16 cellular contexts compared by ENCODE assay signal in genomic region chr11:111324277-111324720, GRCh38. TPM values are rescaled to one million over a fixed set of nuclear protein-coding genes. Genes with fewer than 3 reads are reported as not detected.
DNase-seq lines count a peak whose midpoint lies in the region; ATAC-seq and TF ChIP-seq lines count a peak whose summit lies in the region.
"Had no signal": no experiment of that assay in that cellular context is flagged by ENCODE, and none has a peak within 500 bp of the region (broad histone marks: within the 10 kb centered on the region; RNA-seq: fewer than 3 reads in every experiment).

No MANE protein-coding gene starts in this region.

- peaks cover 17% of the 10 kb centered on the region for H3K4me1 ChIP-seq in vagina

- DNase-seq in RPMI7951 (ENCODE audit: low read depth) (peak; percentile 58), nephron progenitor cell (no peak), vagina (ENCODE audit: extremely low spot score in 2 of 2) (no peak), NCI-H526 treated with DMSO at 0.1 percent for 48 hours (lab: John Stamatoyannopoulos, UW) (no peak), MV-4-11 (lab: John Stamatoyannopoulos, UW) (no peak)
- DNase-seq: activated CD4-positive, alpha-beta memory T cell treated with anti-CD3 and anti-CD28 coated beads, Interleukin-2, amount 10 ng/mL, durations not matched to agents 7 days and 5 days; activated effector memory CD4-positive, alpha-beta T cell treated with Interleukin-2 at 50 U/mL for 16 hours; Caco-2; immature natural killer cell; mucosa of descending colon; NCI-H1417 treated with DMSO at 0.1 percent for 48 hours; NCI-H69; T1000 had no signal

- peaks cover 6% of the 10 kb centered on the region for H3K4me1 Mint-ChIP-seq in nephron progenitor cell
- H3K4me1 Mint-ChIP-seq: activated CD4-positive, alpha-beta memory T cell treated with anti-CD3 and anti-CD28 coated beads, Interleukin-2, amount 10 ng/mL, durations not matched to agents 7 days and 5 days; immature natural killer cell had no signal

- H3K4me3 Mint-ChIP-seq in nephron progenitor cell: no peak overlapping the region
- H3K4me3 Mint-ChIP-seq: activated CD4-positive, alpha-beta memory T cell treated with anti-CD3 and anti-CD28 coated beads, Interleukin-2, amount 10 ng/mL, durations not matched to agents 7 days and 5 days; immature natural killer cell had no signal

- no peaks in the 10 kb centered on the region for H3K9me3 ChIP-seq in vagina
- H3K9me3 ChIP-seq: Caco-2, mucosa of descending colon had no signal

- H3K4me3 ChIP-seq in vagina: no peak overlapping the region
- H3K4me3 ChIP-seq: mucosa of descending colon had no signal

- H3K27ac Mint-ChIP-seq in nephron progenitor cell: peak overlapping the region; percentile 36
- H3K27ac Mint-ChIP-seq: activated CD4-positive, alpha-beta memory T cell treated with anti-CD3 and anti-CD28 coated beads, Interleukin-2, amount 10 ng/mL, durations not matched to agents 7 days and 5 days; immature natural killer cell had no signal

- TF ChIP-seq POLR2A in vagina (IDR thresholded peaks at IDR 0.05): no peak

- no peaks in the 10 kb centered on the region for H3K27me3 ChIP-seq in vagina

- TF ChIP-seq CTCF in nephron progenitor cell (IDR thresholded peaks at IDR 0.05) (no peak), vagina (IDR thresholded peaks at IDR 0.05) (no peak)

- no peaks in the 10 kb centered on the region for H3K9me3 Mint-ChIP-seq in nephron progenitor cell
- H3K9me3 Mint-ChIP-seq: activated CD4-positive, alpha-beta memory T cell treated with anti-CD3 and anti-CD28 coated beads, Interleukin-2, amount 10 ng/mL, durations not matched to agents 7 days and 5 days; immature natural killer cell had no signal

- H3K27me3 Mint-ChIP-seq in nephron progenitor cell (ENCODE audit: low read depth, poor library complexity): peaks cover 3% of the 10 kb centered on the region

- H3K27ac ChIP-seq in cingulate gyrus (ENCODE audit: low read depth, low read length) (peak overlapping the region; percentile 60), vagina (peak overlapping the region; percentile 10)

- H3K36me3 Mint-ChIP-seq in nephron progenitor cell (ENCODE audit: low read depth): no peaks in the 10 kb centered on the region
- H3K36me3 Mint-ChIP-seq: immature natural killer cell had no signal

- intact Hi-C loops in vagina (cut with DNase I): no loop called here

- no peak for ATAC-seq in HG03280 (IDR thresholded peaks at IDR 0.05; ENCODE audit: unreplicated experiment)
- ATAC-seq: esophagus mucosa, mucosa of descending colon had no signal

- H3K36me3 ChIP-seq in vagina: no peaks in the 10 kb centered on the region

RNA-seq across cellular contexts. Expression of gene POU2AF3, which starts 26.0 kb away (rescaled TPM):
- total RNA-seq in RPMI7951 (2014; rRNA removed; shearing (Covaris generic)): 0.24 TPM in 1 of 2 replicates, not detected in the other
- 3.2 TPM for total RNA-seq in vagina
- total RNA-seq: activated CD4-positive, alpha-beta memory T cell treated with anti-CD3 and anti-CD28 coated beads, Interleukin-2, amount 10 ng/mL, durations not matched to agents 7 days and 5 days had no signal

RNA-seq across cellular contexts. Expression of gene POU2AF1, which starts 54.8 kb away (rescaled TPM):
- not detected in 2 replicates for total RNA-seq in RPMI7951 (2014; rRNA removed; shearing (Covaris generic))
- total RNA-seq in vagina: not detected
